Comparison of ENCODE assay signal across 8 cellular contexts in genomic region chrX:150362599-150363481, GRCh38. TPM values are rescaled to one million over a fixed set of nuclear protein-coding genes. Genes with fewer than 3 reads are reported as not detected.
A peak's percentile ranks its signal among the peaks of the same experiment; 100 is the strongest.
DNase-seq lines count a peak whose midpoint lies in the region; ATAC-seq and TF ChIP-seq lines count a peak whose summit lies in the region.

A gene with protein sequence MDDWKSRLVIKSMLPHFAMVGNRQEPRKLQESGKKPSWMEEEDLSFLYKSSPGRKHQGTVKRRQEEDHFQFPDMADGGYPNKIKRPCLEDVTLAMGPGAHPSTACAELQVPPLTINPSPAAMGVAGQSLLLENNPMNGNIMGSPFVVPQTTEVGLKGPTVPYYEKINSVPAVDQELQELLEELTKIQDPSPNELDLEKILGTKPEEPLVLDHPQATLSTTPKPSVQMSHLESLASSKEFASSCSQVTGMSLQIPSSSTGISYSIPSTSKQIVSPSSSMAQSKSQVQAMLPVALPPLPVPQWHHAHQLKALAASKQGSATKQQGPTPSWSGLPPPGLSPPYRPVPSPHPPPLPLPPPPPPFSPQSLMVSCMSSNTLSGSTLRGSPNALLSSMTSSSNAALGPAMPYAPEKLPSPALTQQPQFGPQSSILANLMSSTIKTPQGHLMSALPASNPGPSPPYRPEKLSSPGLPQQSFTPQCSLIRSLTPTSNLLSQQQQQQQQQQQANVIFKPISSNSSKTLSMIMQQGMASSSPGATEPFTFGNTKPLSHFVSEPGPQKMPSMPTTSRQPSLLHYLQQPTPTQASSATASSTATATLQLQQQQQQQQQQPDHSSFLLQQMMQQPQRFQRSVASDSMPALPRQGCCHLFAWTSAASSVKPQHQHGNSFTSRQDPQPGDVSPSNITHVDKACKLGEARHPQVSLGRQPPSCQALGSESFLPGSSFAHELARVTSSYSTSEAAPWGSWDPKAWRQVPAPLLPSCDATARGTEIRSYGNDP (plus strand): TSS chrX:150363317. CDS start chrX:150445517, 82,200 bp downstream.

- H3K4me2 ChIP-seq in IMR-90 (ENCODE audit: low read depth, low read length) = peak within 1 kb of the TSS; percentile 77

- peak within 1 kb of the TSS in 1 of 2 experiments; percentile 38; a peak in 1 of 4 replicates for H4K8ac ChIP-seq in IMR-90 (ENCODE audit: low read depth in 2 of 2, low read length in 2 of 2)

- in situ Hi-C loops in IMR-90 (cut with MboI; ENCODE audit: low sequenced_read_pairs) = loop anchor here (25.0 kb wide), 2 partner anchors 349 to 401 kb away; no protein-coding TSS in a partner anchor

- peak within 1 kb of the TSS; percentile 83 for H3K4me3 ChIP-seq in IMR-90 (ENCODE audit: insufficient read depth, low read depth, low read length)

- H3K9ac ChIP-seq in IMR-90 (ENCODE audit: low read depth, low read length) = peak within 1 kb of the TSS; percentile 77

- H2BK15ac ChIP-seq in IMR-90 (ENCODE audit: low read depth, low read length) = no peak within 1 kb of the TSS

- peak within 1 kb of the TSS; percentile 81 for H2AK9ac ChIP-seq in IMR-90 (replicated peaks; ENCODE audit: low read depth, low read length, poor library complexity)

- H3K23ac ChIP-seq in IMR-90 (ENCODE audit: low read depth, low read length) = peak within 1 kb of the TSS; percentile 87

- H3K4me1 Mint-ChIP-seq in activated CD4-positive, alpha-beta T cell treated with anti-CD3 and anti-CD28 coated beads for 36 hours = peaks cover 22% of the 10 kb centered on the region
- H3K4me1 Mint-ChIP-seq in dendritic cell treated with granulocyte-macrophage colony-stimulating factor and Interleukin-4, amounts not matched to agents 40 ng/mL and 50 ng/mL, for 4 days (ENCODE audit: low read depth) = peaks cover 38% of the 10 kb centered on the region

- POLR2A ChIA-PET in IMR-90 (lab: Charles Lee; ENCODE audit: unreplicated experiment) = no interaction called here
- POLR2A ChIA-PET in activated CD4-positive, alpha-beta T cell treated with anti-CD3 and anti-CD28 coated beads for 36 hours (lab: Charles Lee) = interaction anchor here (0.8 kb wide), 1 partner anchor 334 kb away, joined by 3 read pairs; no protein-coding TSS in a partner anchor

- ATAC-seq in IMR-90 (ENCODE audit: low read depth) (peak; percentile 56), left lobe of liver (peak; percentile 72), HG02759 (IDR thresholded peaks at IDR 0.05; ENCODE audit: unreplicated experiment) (no peak), HG03159 (IDR thresholded peaks at IDR 0.05; ENCODE audit: unreplicated experiment) (no peak)
- ATAC-seq in activated CD4-positive, alpha-beta T cell treated with anti-CD3 and anti-CD28 coated beads for 36 hours = peak; percentile 59

- dilution Hi-C loops in IMR-90 (cut with HindIII; ENCODE audit: low sequenced_read_pairs, unreplicated experiment) = no loop called here

- peak within 1 kb of the TSS; percentile 92 for H3K27ac ChIP-seq in IMR-90 (ENCODE audit: insufficient read depth, low read length)

- 0 out of 2 replicates have a peak within 1 kb of the TSS, but pooled peaks have one; percentile 25 for H4K5ac ChIP-seq in IMR-90 (ENCODE audit: low read depth, low read length)

- no TSS peak for BruUV-seq in IMR-90 (replicated peaks; lab: Mats Ljungman, UMichigan)

- peak within 1 kb of the TSS; percentile 65; the same call in 1 of the 2 replicates for H3K56ac ChIP-seq in IMR-90 (ENCODE audit: extremely low read depth, insufficient read depth, low read length)

- peaks cover 15% of the 10 kb centered on the region for H3K27me3 Mint-ChIP-seq in activated CD4-positive, alpha-beta T cell treated with anti-CD3 and anti-CD28 coated beads for 36 hours
- peaks cover 73% of the 10 kb centered on the region for H3K27me3 Mint-ChIP-seq in dendritic cell treated with granulocyte-macrophage colony-stimulating factor and Interleukin-4, amounts not matched to agents 40 ng/mL and 50 ng/mL, for 4 days

- intact Hi-C loops in IMR-90 (cut with micrococcal nuclease) = loop anchor here (1.0 to 10.0 kb wide), 7 partner anchors 211 to 413 kb away; no protein-coding TSS in a partner anchor
- intact Hi-C loops in activated CD4-positive, alpha-beta T cell treated with anti-CD3 and anti-CD28 coated beads for 36 hours (cut with DNase I, micrococcal nuclease) = loop anchor here (5.0 to 10.0 kb wide), 8 partner anchors 119 to 1032 kb away; partner anchors contain the start of genes MTMR1 (in 2 of the 2), IDS (in 1 of the 2) and VMA21 (in 1 of the 2)
- intact Hi-C loops in dendritic cell treated with granulocyte-macrophage colony-stimulating factor and Interleukin-4, amounts not matched to agents 40 ng/mL and 50 ng/mL, for 4 days (cut with micrococcal nuclease) = loop anchor here (10.0 kb wide), 1 partner anchor 122 kb away; no protein-coding TSS in a partner anchor

- no peak for TF ChIP-seq RAD21 in IMR-90 (IDR thresholded peaks at IDR 0.05; ENCODE audit: low read length)

- H3K9me3 ChIP-seq in IMR-90 (ENCODE audit: control insufficient read depth, insufficient read depth, low read length) = no peaks in the 10 kb centered on the region

- DNase-seq in CD1c-positive myeloid dendritic cell (ENCODE audit: extremely low spot score) (peak; percentile 76), IMR-90 (peak; percentile 84), left lobe of liver (ENCODE audit: low spot score) (peak; percentile 83)
- DNase-seq in activated CD4-positive, alpha-beta T cell treated with anti-CD3 and anti-CD28 coated beads for 36 hours = peak; percentile 70
- DNase-seq in stimulated activated CD4-positive, alpha-beta T cell treated with anti-CD3 and anti-CD28 coated beads, Interleukin-12 subunit alpha, Interleukin-12 subunit beta, amount 100 ng/mL, for 4 hours = peak; percentile 58

- H3K14ac ChIP-seq in IMR-90 (replicated peaks; ENCODE audit: low read depth, low read length) = peak within 1 kb of the TSS; percentile 82

- H2BK20ac ChIP-seq in IMR-90 (ENCODE audit: low read depth, low read length) = 0 out of 2 replicates have a peak within 1 kb of the TSS, but pooled peaks have one; percentile 29

- CTCF ChIA-PET in IMR-90 (lab: Yijun Ruan, JAX) = no interaction called here
- CTCF ChIA-PET in activated CD4-positive, alpha-beta T cell treated with anti-CD3 and anti-CD28 coated beads for 36 hours (lab: Charles Lee) = interaction anchor here (0.5 to 2.8 kb wide), 5 partner anchors 123 to 533 kb away, joined by 3 to 6 read pairs (median 3); no protein-coding TSS in a partner anchor

- no peaks in the 10 kb centered on the region for H4K20me1 ChIP-seq in IMR-90 (ENCODE audit: insufficient read depth, low read length)

- peak; percentile 80 for TF ChIP-seq POLR2A in IMR-90 (IDR thresholded peaks at IDR 0.05; ENCODE audit: low read depth, low read length)

- peak within 1 kb of the TSS; percentile 88 for H2AFZ ChIP-seq in IMR-90 (replicated peaks; ENCODE audit: low read length, poor library complexity)

- H3K36me3 ChIP-seq in IMR-90 (ENCODE audit: control insufficient read depth, insufficient read depth, low read length) = no peaks in the 10 kb centered on the region

- no peaks in the 10 kb centered on the region for H3K9me1 ChIP-seq in IMR-90 (ENCODE audit: insufficient read depth, low read length)

- 43% methylated on average over 32 of the region's 88 CpGs; no CpG with 5 or more reads in 1 of the 2 experiments for WGBS in IMR-90 (ENCODE audit: extremely low coverage in 2 of 2, insufficient read length in 1 of 2), 2 experiments

- H2BK5ac ChIP-seq in IMR-90 (ENCODE audit: low read depth, low read length, poor library complexity, severe bottlenecking) = peak within 1 kb of the TSS; percentile 77

- H4K91ac ChIP-seq in IMR-90 (ENCODE audit: insufficient read depth, low read depth, low read length) = peak within 1 kb of the TSS; percentile 54; the same call in 1 of the 2 replicates

- H2AK5ac ChIP-seq in IMR-90 (ENCODE audit: low read depth, low read length) = peak within 1 kb of the TSS; percentile 43

- peaks cover 0 to 18% of the 10 kb centered on the region in 2 experiments; a peak in 1 of 4 replicates for H3K79me1 ChIP-seq in IMR-90 (ENCODE audit: low read depth in 1 of 2, low read length in 2 of 2)

- peak; percentile 26 for TF ChIP-seq CTCF in IMR-90 (conservative IDR thresholded peaks at IDR 0.05; ENCODE audit: low read depth, low read length)

- H2BK120ac ChIP-seq in IMR-90 (ENCODE audit: low read depth, low read length) = peak within 1 kb of the TSS; percentile 73

- H3K18ac ChIP-seq in IMR-90 (ENCODE audit: low read depth, low read length) = peak within 1 kb of the TSS; percentile 4; the same call in 1 of the 2 replicates

- H3K27ac Mint-ChIP-seq in activated CD4-positive, alpha-beta T cell treated with anti-CD3 and anti-CD28 coated beads for 36 hours = no peak within 1 kb of the TSS
- H3K27ac Mint-ChIP-seq in dendritic cell treated with granulocyte-macrophage colony-stimulating factor and Interleukin-4, amounts not matched to agents 40 ng/mL and 50 ng/mL, for 4 days = no peak within 1 kb of the TSS

- H3K4me3 Mint-ChIP-seq in activated CD4-positive, alpha-beta T cell treated with anti-CD3 and anti-CD28 coated beads for 36 hours = peak within 1 kb of the TSS; percentile 74
- peak within 1 kb of the TSS; percentile 84 for H3K4me3 Mint-ChIP-seq in dendritic cell treated with granulocyte-macrophage colony-stimulating factor and Interleukin-4, amounts not matched to agents 40 ng/mL and 50 ng/mL, for 4 days

- peaks cover 2% of the 10 kb centered on the region for H3K4me1 ChIP-seq in IMR-90 (ENCODE audit: control insufficient read depth, insufficient read depth, low read length)

- no peaks in the 10 kb centered on the region for H3K36me3 Mint-ChIP-seq in activated CD4-positive, alpha-beta T cell treated with anti-CD3 and anti-CD28 coated beads for 36 hours (ENCODE audit: low read depth)
- no peaks in the 10 kb centered on the region for H3K36me3 Mint-ChIP-seq in dendritic cell treated with granulocyte-macrophage colony-stimulating factor and Interleukin-4, amounts not matched to agents 40 ng/mL and 50 ng/mL, for 4 days (ENCODE audit: low read depth)

- no peaks in the 10 kb centered on the region for H3K9me3 Mint-ChIP-seq in activated CD4-positive, alpha-beta T cell treated with anti-CD3 and anti-CD28 coated beads for 36 hours (ENCODE audit: low read depth)
- H3K9me3 Mint-ChIP-seq in dendritic cell treated with granulocyte-macrophage colony-stimulating factor and Interleukin-4, amounts not matched to agents 40 ng/mL and 50 ng/mL, for 4 days = no peaks in the 10 kb centered on the region

- peak within 1 kb of the TSS; percentile 73 for H3K4ac ChIP-seq in IMR-90 (ENCODE audit: low read depth, low read length)

- no peaks in the 10 kb centered on the region; the same call in 1 of the 2 replicates for H3K27me3 ChIP-seq in IMR-90 (ENCODE audit: control insufficient read depth, insufficient read depth, low read length)

TF ChIP-seq in IMR-90, 13 proteins besides CTCF, POLR2A, EP300 and RAD21 (continues in another document):
- TF ChIP-seq MXI1 (IDR thresholded peaks at IDR 0.05; ENCODE audit: borderline replicate concordance, low read depth, low read length) (peak; percentile 27; the same call in 1 of the 2 replicates), RFX5 (IDR thresholded peaks at IDR 0.05; ENCODE audit: low read depth, low read length) (no peak)

RNA-seq across cellular contexts. Expression of the gene that starts here (rescaled TPM):
- total RNA-seq in IMR-90 (2012; rRNA removed) (1.4 TPM in 2 replicates), left lobe of liver (3.1 TPM)
- 10.6 and 11.0 TPM in 2 replicates for polyA plus RNA-seq in IMR-90 (2012; rRNA removed)
- polyA plus RNA-seq in IMR-90 (2012; cell fraction: cytosol; rRNA removed) = 4.8 and 7.3 TPM in 2 replicates
- polyA plus RNA-seq in IMR-90 (2012; cell fraction: nucleus; rRNA removed; ENCODE audit: low replicate concordance) = 34.4 and 43.8 TPM in 2 replicates
- 1 to 10 TPM; 1.5 to 1.6 TPM for total RNA-seq in activated CD4-positive, alpha-beta T cell treated with anti-CD3 and anti-CD28 coated beads for 36 hours

Comparison
In these comparisons a context has a peak if more than half of its experiments do, and no peak if none do; other contexts are left out.
1. ATAC-seq: peak in IMR-90 (single experiment), activated CD4-positive, alpha-beta T cell treated with anti-CD3 and anti-CD28 coated beads for 36 hours (single experiment) and left lobe of liver (single experiment); none in HG02759 (single experiment) and HG03159 (single experiment).
2. Peak in every context shown above with its lines, with median percentiles within 50 percentile points of each other: DNase-seq.